In genomic region chr2:190499976-190500588, GRCh38 we compare ENCODE assay signal across 1 cellular context.
TF ChIP-seq lines count a peak whose summit lies in the region.

No MANE protein-coding gene starts in this region.

TF ChIP-seq in liver, 16 proteins besides CTCF, POLR2A, EP300 and RAD21 (continued from another document):
- TF ChIP-seq REST (IDR thresholded peaks at IDR 0.05) = no peak
